Comparison of ENCODE assay signal across 10 cellular contexts in genomic region chr10:83144461-83144860, GRCh38.
"Had no signal": no experiment of that assay in that cellular context is flagged by ENCODE, and none has a peak within 500 bp of the region (broad histone marks: within the 10 kb centered on the region; RNA-seq: fewer than 3 reads in every experiment).

No MANE protein-coding gene starts in this region.

- H3K4me3 Mint-ChIP-seq: HFFc6 had no signal

- H3K9me3 ChIP-seq: HAP-1 had no signal

- H3K36me3 ChIP-seq: HAP-1 had no signal

- H3K9ac ChIP-seq: GM23248 had no signal

- ATAC-seq: HCT116, K562 had no signal

- DNase-seq: GM23248, GOT3, H7, HFFc6, IMR-90, KG1 had no signal

- FAIRE-seq: HTR-8/SVneo, K562 had no signal

- H3K4me1 ChIP-seq: HAP-1 had no signal

- H3K27ac Mint-ChIP-seq: HFFc6 had no signal

- H3K4me3 ChIP-seq: GM23248, HAP-1, K562 had no signal

- H3K27ac ChIP-seq: GM23248 had no signal
